In genomic region chr1:246724001-246724724, GRCh38 we compare ENCODE assay signal across 8 cellular contexts. TPM values are rescaled to one million over a fixed set of nuclear protein-coding genes. Genes with fewer than 3 reads are reported as not detected.
DNase-seq lines count a peak whose midpoint lies in the region; ATAC-seq and TF ChIP-seq lines count a peak whose summit lies in the region.

TSS of gene SCCPDH (plus strand) at chr1:246724409. CDS start at chr1:246724423, 14 bp downstream.

- peak within 1 kb of the TSS; percentile 88 for H3K4me3 ChIP-seq in choroid plexus epithelial cell (ENCODE audit: low read depth, low read length)

- TF ChIP-seq CTCF in choroid plexus epithelial cell (conservative IDR thresholded peaks at IDR 0.05; ENCODE audit: low read depth, low read length): no peak

- TF ChIP-seq POLR2A in GM18951 (IDR thresholded peaks at IDR 0.05; ENCODE audit: extremely low read depth, insufficient read depth, insufficient read length): peak; percentile 80

- intact Hi-C loops in left colon (cut with DNase I, micrococcal nuclease): no loop called here

- in situ Hi-C loops in GM18951 (cut with MboI; ENCODE audit: low sequenced_read_pairs, unreplicated experiment): no loop called here

- DNase-seq in AG20443 (ENCODE audit: low spot score) (peak; percentile 98), NCI-H460 (ENCODE audit: extremely low read depth, low read depth) (peak; percentile 75), choroid plexus epithelial cell (ENCODE audit: low read depth) (peak; percentile 66), left colon (peak; percentile 67 to 77)
- DNase-seq in activated CD4-positive, alpha-beta T cell treated with anti-CD3 and anti-CD28 coated beads for 24 hours (ENCODE audit: low read depth in 2 of 2): peak; percentile 27 to 55
- peak; percentile 71 to 79 for DNase-seq in stimulated activated CD4-positive, alpha-beta T cell treated with anti-CD3 and anti-CD28 coated beads, Interleukin-2, amount 100 ng/mL, for 24 hours

- ATAC-seq in HG03175 (IDR thresholded peaks at IDR 0.05; ENCODE audit: unreplicated experiment): peak; percentile 92
- peak; percentile 93 for ATAC-seq in left colon

RNA-seq across cellular contexts. Expression of gene SCCPDH, which starts in this region (rescaled TPM):
- 322 and 335 TPM in 2 replicates for total RNA-seq in NCI-H460 (2014; rRNA removed; shearing (Covaris generic))
- 198 and 223 TPM in 2 replicates for polyA plus RNA-seq in NCI-H460 (2014; cell fraction: nucleus; rRNA removed)
- 10 to 100 TPM; 30.7 to 32.4 TPM for total RNA-seq in left colon

Comparison
In these comparisons a context has a peak if more than half of its experiments do, and no peak if none do; other contexts are left out.
1. Peak in every context shown above with its lines: DNase-seq, ATAC-seq and H3K4me3 ChIP-seq.
2. DNase-seq: peak in every context shown above with its lines; median percentile 98 in AG20443; 75 in NCI-H460; 75 in stimulated activated CD4-positive, alpha-beta T cell treated with anti-CD3 and anti-CD28 coated beads, Interleukin-2, amount 100 ng/mL, for 24 hours; 72 in left colon; 66 in choroid plexus epithelial cell; 41 in activated CD4-positive, alpha-beta T cell treated with anti-CD3 and anti-CD28 coated beads for 24 hours.